ENCODE assay signal across 15 cellular contexts in the genomic region with DNA sequence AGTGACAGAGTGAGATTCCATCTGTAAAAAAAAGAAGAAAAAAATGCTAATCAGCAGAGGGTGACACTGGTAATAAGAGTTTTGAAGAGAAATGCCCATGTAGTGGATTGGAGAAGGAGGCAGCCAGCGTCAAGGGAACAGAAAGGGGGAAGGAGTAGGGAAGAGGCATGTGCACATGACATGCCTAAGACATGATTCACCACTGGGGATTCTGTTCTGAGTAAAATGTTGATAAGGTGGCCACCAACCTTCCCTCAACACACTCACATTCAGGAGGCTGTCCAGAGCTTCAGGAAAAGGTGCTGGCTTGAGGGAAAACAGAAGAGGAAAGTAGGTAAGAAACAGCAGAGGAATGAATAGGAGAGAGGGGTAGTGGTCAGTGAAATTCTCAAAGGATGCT. TPM values are rescaled to one million over a fixed set of nuclear protein-coding genes. Genes with fewer than 3 reads are reported as not detected.
DNase-seq lines count a peak whose midpoint lies in the region; ATAC-seq and TF ChIP-seq lines count a peak whose summit lies in the region.
"Had no signal": no experiment of that assay in that cellular context is flagged by ENCODE, and none has a peak within 500 bp of the region (broad histone marks: within the 10 kb centered on the region; RNA-seq: fewer than 3 reads in every experiment).

No MANE protein-coding gene starts in this region.

- no peak overlapping the region for H3K4me3 Mint-ChIP-seq in osteocyte (ENCODE audit: unreplicated experiment)
- no peak overlapping the region for H3K4me3 Mint-ChIP-seq in neural progenitor cell
- H3K4me3 Mint-ChIP-seq: central memory CD8-positive, alpha-beta T cell; naive thymus-derived CD4-positive, alpha-beta T cell had no signal

- H3K4me1 Mint-ChIP-seq in osteocyte (ENCODE audit: unreplicated experiment) (peaks cover 9% of the 10 kb centered on the region), neural progenitor cell (no peaks in the 10 kb centered on the region)
- H3K4me1 Mint-ChIP-seq: central memory CD8-positive, alpha-beta T cell had no signal

- H3K27me3 Mint-ChIP-seq in osteocyte (ENCODE audit: unreplicated experiment) (peaks cover 8% of the 10 kb centered on the region), neural progenitor cell (ENCODE audit: insufficient read depth, low read depth) (no peaks in the 10 kb centered on the region)

- H3K9me2 ChIP-seq in PC-9 (ENCODE audit: insufficient read depth), result no peaks in the 10 kb centered on the region

- H2AFZ ChIP-seq in PC-9 (no peak overlapping the region), neuronal stem cell (ENCODE audit: low read length) (peak overlapping the region; percentile 49), neural progenitor cell (replicated peaks) (no peak overlapping the region)

- no peaks in the 10 kb centered on the region for H3K36me3 ChIP-seq in PC-9 (ENCODE audit: low read depth)
- no peaks in the 10 kb centered on the region for H3K36me3 ChIP-seq in neuronal stem cell (replicated peaks in 1 of 2; ENCODE audit: control insufficient read depth in 2 of 2, insufficient read depth in 2 of 2, low read length in 2 of 2)
- no peaks in the 10 kb centered on the region for H3K36me3 ChIP-seq in neural progenitor cell
- no peaks in the 10 kb centered on the region for H3K36me3 ChIP-seq in tibial artery

- no peak overlapping the region for H3K18ac ChIP-seq in neuronal stem cell (ENCODE audit: low read length)

- intact Hi-C loops in PC-9 (cut with micrococcal nuclease; ENCODE audit: unreplicated experiment) (no loop called here), tibial artery (cut with DNase I; ENCODE audit: low total_unique reads) (no loop called here)

- H3K27ac Mint-ChIP-seq in osteocyte (ENCODE audit: unreplicated experiment) (no peak overlapping the region), neural progenitor cell (no peak overlapping the region)
- H3K27ac Mint-ChIP-seq: naive thymus-derived CD4-positive, alpha-beta T cell had no signal

- H3K4me1 ChIP-seq in PC-9 (replicated peaks; ENCODE audit: insufficient read depth) (0 out of 2 replicates have a peak, but pooled peaks cover 9% of the 10 kb centered on the region), neuronal stem cell (ENCODE audit: control insufficient read depth in 2 of 2, insufficient read depth in 1 of 2, low read depth in 1 of 2, low read length in 2 of 2) (peaks cover 1 to 2% of the 10 kb centered on the region in 2 donors), neural progenitor cell (peaks cover 5% of the 10 kb centered on the region), tibial artery (no peaks in the 10 kb centered on the region)

- no peak overlapping the region for H4K91ac ChIP-seq in neuronal stem cell (ENCODE audit: low read depth, low read length, poor library complexity)

- no peak for ATAC-seq in HG03469 (IDR thresholded peaks at IDR 0.05; ENCODE audit: unreplicated experiment)
- ATAC-seq: naive thymus-derived CD4-positive, alpha-beta T cell had no signal

- no peak overlapping the region for H3K4me2 ChIP-seq in PC-9
- no peak overlapping the region for H3K4me2 ChIP-seq in neuronal stem cell (ENCODE audit: insufficient read depth, low read length, poor library complexity, severe bottlenecking)
- H3K4me2 ChIP-seq in neural progenitor cell, result no peak overlapping the region

- no peak overlapping the region for H3K4ac ChIP-seq in neuronal stem cell (ENCODE audit: low read length)

- no peaks in the 10 kb centered on the region for H3K36me3 Mint-ChIP-seq in osteocyte (ENCODE audit: unreplicated experiment)
- no peaks in the 10 kb centered on the region for H3K36me3 Mint-ChIP-seq in neural progenitor cell
- H3K36me3 Mint-ChIP-seq: naive thymus-derived CD4-positive, alpha-beta T cell had no signal

- H3K23ac ChIP-seq in neuronal stem cell (ENCODE audit: low read depth, low read length, poor library complexity), result no peak overlapping the region

- H3K9me3 ChIP-seq in PC-9 (ENCODE audit: insufficient read depth, low read depth), result no peaks in the 10 kb centered on the region
- no peaks in the 10 kb centered on the region for H3K9me3 ChIP-seq in neuronal stem cell (replicated peaks in 1 of 2; ENCODE audit: control insufficient read depth in 2 of 2, insufficient read depth in 1 of 2, low read depth in 1 of 2, low read length in 2 of 2)
- H3K9me3 ChIP-seq in neural progenitor cell (ENCODE audit: low read depth), result no peaks in the 10 kb centered on the region
- no peaks in the 10 kb centered on the region for H3K9me3 ChIP-seq in tibial artery

- CTCF ChIA-PET in PC-9 (lab: Charles Lee), result no interaction called here

- no peak overlapping the region for H3K9ac ChIP-seq in neuronal stem cell (ENCODE audit: low read depth, low read length, poor library complexity)
- no peak overlapping the region for H3K9ac ChIP-seq in neural progenitor cell

- H3K9me3 Mint-ChIP-seq in osteocyte (ENCODE audit: unreplicated experiment) (no peaks in the 10 kb centered on the region), neural progenitor cell (peaks cover 4% of the 10 kb centered on the region)
- H3K9me3 Mint-ChIP-seq: central memory CD8-positive, alpha-beta T cell had no signal

- H3K27ac ChIP-seq in PC-9 (no peak overlapping the region), neuronal stem cell (replicated peaks; ENCODE audit: low read length) (no peak overlapping the region), neural progenitor cell (no peak overlapping the region), tibial artery (no peak overlapping the region)
- H3K27ac ChIP-seq: epithelial cell of prostate had no signal

- H3K4me3 ChIP-seq in PC-9 (no peak overlapping the region), choroid plexus epithelial cell (ENCODE audit: low read depth, low read length) (no peak overlapping the region), neuronal stem cell (ENCODE audit: low read length in 2 of 2) (no peak overlapping the region), neural progenitor cell (no peak overlapping the region), tibial artery (no peak overlapping the region)

- no CpG with 5 or more reads among the region's 1 CpG for WGBS in neuronal stem cell (ENCODE audit: extremely low coverage in 2 of 2, insufficient read length in 2 of 2, insufficient replicate concordance in 1 of 2), 2 donors

- H3K27me3 ChIP-seq in PC-9 (ENCODE audit: insufficient read depth, low read depth) (no peaks in the 10 kb centered on the region), neuronal stem cell (ENCODE audit: control insufficient read depth in 3 of 3, insufficient read depth in 3 of 3, low read depth in 1 of 3, low read length in 3 of 3) (no peaks in the 10 kb centered on the region), neural progenitor cell (no peaks in the 10 kb centered on the region), tibial artery (no peaks in the 10 kb centered on the region)

- TF ChIP-seq CTCF in PC-9 (conservative IDR thresholded peaks at IDR 0.05), result no peak
- TF ChIP-seq CTCF in choroid plexus epithelial cell (conservative IDR thresholded peaks at IDR 0.05; ENCODE audit: low read depth, low read length), result no peak
- no peak for TF ChIP-seq CTCF in osteocyte (IDR thresholded peaks at IDR 0.05)
- TF ChIP-seq CTCF in neural progenitor cell (IDR thresholded peaks at IDR 0.05), result no peak
- TF ChIP-seq CTCF in tibial artery (IDR thresholded peaks at IDR 0.05), result no peak

- H4K20me1 ChIP-seq in PC-9 (ENCODE audit: insufficient read depth) (no peaks in the 10 kb centered on the region), neural progenitor cell (ENCODE audit: low read depth) (no peaks in the 10 kb centered on the region)

- no peak overlapping the region for H2BK5ac ChIP-seq in neuronal stem cell (ENCODE audit: low read length)

- POLR2A ChIA-PET in PC-9 (lab: Charles Lee; ENCODE audit: unreplicated experiment), result no interaction called here

- H2BK15ac ChIP-seq in neuronal stem cell (ENCODE audit: low read length), result no peak overlapping the region

- no peaks in the 10 kb centered on the region for H3F3A ChIP-seq in PC-9 (ENCODE audit: insufficient read depth, low read depth)
- H3F3A ChIP-seq in neural progenitor cell (ENCODE audit: low read depth), result no peaks in the 10 kb centered on the region

- BruUV-seq in PC-9 (replicated peaks; lab: Mats Ljungman, UMichigan), result no TSS peak

- H3K14ac ChIP-seq in neuronal stem cell (ENCODE audit: low read length), result no peak overlapping the region

- no peak overlapping the region for H2AK5ac ChIP-seq in neuronal stem cell (ENCODE audit: low read depth, low read length)

- peak; percentile 47 for DNase-seq in ELR (ENCODE audit: low read depth)
- peak; percentile 25 to 57 for DNase-seq in PC-9
- DNase-seq in choroid plexus epithelial cell (ENCODE audit: low read depth), result peak; percentile 90
- DNase-seq in neuronal stem cell (ENCODE audit: low spot score), result no peak
- no peak for DNase-seq in osteocyte (ENCODE audit: extremely low spot score, unreplicated experiment)
- DNase-seq in neural progenitor cell (ENCODE audit: low spot score), result no peak
- no peak for DNase-seq in tibial artery
- DNase-seq: naive thymus-derived CD4-positive, alpha-beta T cell; RPMI8226 had no signal

- H3K79me1 ChIP-seq in neuronal stem cell (ENCODE audit: low read depth, low read length), result no peaks in the 10 kb centered on the region

- H2BK120ac ChIP-seq in neuronal stem cell (ENCODE audit: low read depth, low read length), result no peak overlapping the region

- no peak overlapping the region for H2BK12ac ChIP-seq in neuronal stem cell (ENCODE audit: low read length)

- H3K79me2 ChIP-seq in PC-9 (ENCODE audit: low read depth) (no peaks in the 10 kb centered on the region), neural progenitor cell (ENCODE audit: low read depth) (no peaks in the 10 kb centered on the region)

- no peak overlapping the region for H4K8ac ChIP-seq in neuronal stem cell (ENCODE audit: low read depth, low read length)

RNA-seq across cellular contexts. Expression of a gene that starts 39.9 kb away (rescaled TPM):
- total RNA-seq in PC-9 (2021) (not detected in 2 replicates), osteocyte (not detected in 2 replicates), neural progenitor cell (ENCODE audit: low replicate concordance) (0.28 TPM in 1 of 2 replicates, not detected in the other)
- polyA plus RNA-seq in neuronal stem cell (2013, experiment 1 of 2), result not detected
- polyA plus RNA-seq in neuronal stem cell (2013, experiment 2 of 2), result not detected
- total RNA-seq: activated CD8-positive, alpha-beta memory T cell treated with anti-CD3 and anti-CD28 coated beads for 36 hours; HT-29; naive thymus-derived CD4-positive, alpha-beta T cell; NCI-H460 had no signal
- polyA plus RNA-seq: naive thymus-derived CD4-positive, alpha-beta T cell had no signal

Comparison
In these comparisons a context has a peak if more than half of its experiments do, and no peak if none do; other contexts are left out.
1. DNase-seq: peak in ELR (single experiment), PC-9 (2 of 2) and choroid plexus epithelial cell (single experiment); none in neuronal stem cell (single experiment), osteocyte (single experiment), neural progenitor cell (single experiment) and tibial artery (0 of 2).